Comparison of ENCODE assay signal across 24 cellular contexts in genomic region chr3:36650271-36650671, GRCh38.
DNase-seq lines count a peak whose midpoint lies in the region; ATAC-seq and TF ChIP-seq lines count a peak whose summit lies in the region.
"Had no signal": no experiment of that assay in that cellular context is flagged by ENCODE, and none has a peak within 500 bp of the region (broad histone marks: within the 10 kb centered on the region; RNA-seq: fewer than 3 reads in every experiment).

No MANE protein-coding gene starts in this region.

- ATAC-seq in body of pancreas (peak; percentile 21), GM21528 (IDR thresholded peaks at IDR 0.05; ENCODE audit: low FRiP score, unreplicated experiment) (no peak)
- ATAC-seq: K562, PC-3 had no signal

- H3K36me3 ChIP-seq in ACC112 (ENCODE audit: insufficient read depth, low read length): no peaks in the 10 kb centered on the region
- H3K36me3 ChIP-seq in body of pancreas (replicated peaks in 1 of 2; ENCODE audit: insufficient read depth in 1 of 2, low read depth in 2 of 2): no peaks in the 10 kb centered on the region
- no peaks in the 10 kb centered on the region for H3K36me3 ChIP-seq in esophagus muscularis mucosa
- H3K36me3 ChIP-seq: suprapubic skin, uterus had no signal

- no peak overlapping the region for H3K4me3 ChIP-seq in ACC112 (ENCODE audit: low read depth, low read length)
- no peak overlapping the region for H3K4me3 ChIP-seq in body of pancreas
- H3K4me3 ChIP-seq in esophagus muscularis mucosa: no peak overlapping the region
- H3K4me3 ChIP-seq: K562, lung, suprapubic skin, uterus had no signal

- peak overlapping the region; percentile 42 for H3K27ac ChIP-seq in ACC112 (ENCODE audit: low read depth, low read length)
- no peak overlapping the region for H3K27ac ChIP-seq in body of pancreas
- no peak overlapping the region for H3K27ac ChIP-seq in esophagus muscularis mucosa (replicated peaks in 1 of 4)
- H3K27ac ChIP-seq: suprapubic skin, uterus had no signal

- H3K27me3 ChIP-seq in ACC112 (ENCODE audit: insufficient read depth, low read length) (no peaks in the 10 kb centered on the region), body of pancreas (no peaks in the 10 kb centered on the region), esophagus muscularis mucosa (no peaks in the 10 kb centered on the region)
- H3K27me3 ChIP-seq: suprapubic skin, uterus had no signal

- intact Hi-C loops in body of pancreas (cut with DNase I): no loop called here
- intact Hi-C loops in esophagus muscularis mucosa (cut with DNase I): no loop called here

- H3K9me3 ChIP-seq in body of pancreas (no peaks in the 10 kb centered on the region), esophagus muscularis mucosa (peaks cover 0 to 6% (median 0%) of the 10 kb centered on the region in 4 donors)
- H3K9me3 ChIP-seq: suprapubic skin, uterus had no signal

- no peak for TF ChIP-seq CTCF in body of pancreas (IDR thresholded peaks at IDR 0.05)
- no peak for TF ChIP-seq CTCF in esophagus muscularis mucosa (IDR thresholded peaks at IDR 0.05)

- H3K4me1 ChIP-seq in ACC112 (ENCODE audit: control insufficient read depth, insufficient read depth, low read length, unreplicated experiment) (peaks cover 31% of the 10 kb centered on the region), body of pancreas (no peaks in the 10 kb centered on the region), esophagus muscularis mucosa (no peaks in the 10 kb centered on the region)
- H3K4me1 ChIP-seq: suprapubic skin, uterus had no signal

- TF ChIP-seq POLR2A in body of pancreas (IDR thresholded peaks at IDR 0.05): no peak
- no peak for TF ChIP-seq POLR2A in esophagus muscularis mucosa (IDR thresholded peaks at IDR 0.05; ENCODE audit: low read depth)

- DNase-seq in LHCN-M2 (ENCODE audit: low read depth): peak; percentile 25
- DNase-seq in body of pancreas: no peak
- DNase-seq in iris pigment epithelial cell (ENCODE audit: low read depth): peak; percentile 72
- no peak for DNase-seq in GF-D8 (lab: John Stamatoyannopoulos, UW)
- no peak for DNase-seq in esophagus muscularis mucosa (ENCODE audit: extremely low spot score)
- DNase-seq in SW 1271 (lab: John Stamatoyannopoulos, UW): no peak
- DNase-seq: activated CD4-positive, alpha-beta T cell treated with anti-CD3 and anti-CD28 coated beads, Interleukin-2, amount 50 U/mL, for 48 hours; activated gamma-delta T cell treated with Interleukin-2 at 50 U/mL for 16 hours; activated T-cell treated with anti-CD3 and anti-CD28 coated beads for 4 hours; amniotic stem cell; C1 segment of cervical spinal cord; effector CD4-positive, alpha-beta T cell; NCI-H1694 treated with DMSO at 0.1 percent for 48 hours; NCI-H82; nucleus accumbens; PC-3; retina; SIG-M5; uterus had no signal

- no peak for TF ChIP-seq EP300 in esophagus muscularis mucosa (IDR thresholded peaks at IDR 0.05)

- H2AFZ ChIP-seq in ACC112 (ENCODE audit: low read length, unreplicated experiment): no peak overlapping the region

- no peaks in the 10 kb centered on the region for H3K79me2 ChIP-seq in ACC112 (ENCODE audit: control insufficient read depth, insufficient read depth, low read length, unreplicated experiment)

Comparison
In these comparisons a context has a peak if more than half of its experiments do, and no peak if none do; other contexts are left out.
1. DNase-seq: peak in LHCN-M2 (single experiment) and iris pigment epithelial cell (single experiment); none in body of pancreas (0 of 4), GF-D8 (single experiment), esophagus muscularis mucosa (single experiment) and SW 1271 (0 of 2).